ENCODE assay signal across 30 cellular contexts in the genomic region with DNA sequence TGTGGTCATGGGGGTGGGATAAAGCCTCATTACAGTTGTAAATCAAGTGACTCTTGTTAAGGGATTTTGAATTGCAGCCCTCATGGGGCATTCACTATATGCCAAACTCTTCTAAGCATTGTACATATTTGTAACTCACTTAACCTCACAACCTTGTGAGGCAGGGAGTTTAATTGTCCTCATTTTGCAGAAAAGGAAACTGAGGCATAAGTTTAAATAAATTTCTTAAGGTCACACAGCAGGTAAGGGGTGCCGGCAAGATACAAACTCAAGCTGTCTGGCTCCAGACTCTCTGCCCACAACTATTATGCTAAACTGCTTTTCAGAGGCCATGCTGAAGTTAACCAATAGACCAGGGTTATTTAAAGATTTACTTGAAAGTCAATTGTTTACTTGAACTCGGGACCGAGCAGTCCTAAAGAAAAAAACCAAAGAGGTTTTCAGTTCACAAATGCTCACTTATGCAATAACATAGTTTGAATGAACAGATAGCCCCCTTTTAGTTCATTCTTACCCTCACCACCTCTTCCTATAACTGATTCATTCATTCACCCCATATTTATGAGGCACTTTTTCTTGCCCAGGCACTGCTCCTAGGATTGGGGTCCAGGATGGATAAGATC.
"Had no signal": no experiment of that assay in that cellular context is flagged by ENCODE, and none has a peak within 500 bp of the region (broad histone marks: within the 10 kb centered on the region; RNA-seq: fewer than 3 reads in every experiment).

No MANE protein-coding gene starts in this region.

- H3K4me1 Mint-ChIP-seq: naive thymus-derived CD4-positive, alpha-beta T cell; stimulated activated naive CD8-positive, alpha-beta T cell treated with anti-CD3 and anti-CD28 coated beads, Interleukin-15, amount 100 ng/mL, for 72 hours had no signal

- H3K4me3 Mint-ChIP-seq: memory B cell; mesothelial cell of epicardium; naive thymus-derived CD4-positive, alpha-beta T cell; nephron progenitor cell; stimulated activated naive CD8-positive, alpha-beta T cell treated with anti-CD3 and anti-CD28 coated beads, Interleukin-15, amount 100 ng/mL, for 72 hours had no signal

- DNase-seq: colonic mucosa; dermis blood vessel endothelial cell; effector memory CD4-positive, alpha-beta T cell; foreskin keratinocyte; heart left ventricle; kidney; naive thymus-derived CD4-positive, alpha-beta T cell; nephron progenitor cell; occipital lobe; ovary; posterior cingulate gyrus; psoas muscle; right lobe of liver; small intestine; stimulated activated CD4-positive, alpha-beta T cell treated with anti-CD3 and anti-CD28 coated beads, Interleukin-12 subunit alpha, Interleukin-12 subunit beta, amount 100 ng/mL, for 4 hours; stimulated activated CD4-positive, alpha-beta T cell treated with anti-CD3 and anti-CD28 coated beads, Interleukin-1b, Interleukin-23, amount 100 ng/mL, for 48 hours; stimulated activated CD4-positive, alpha-beta T cell treated with anti-CD3 and anti-CD28 coated beads, Interleukin-4, amount 100 ng/mL, for 1 hour; stimulated activated CD8-positive, alpha-beta memory T cell treated with anti-CD3 and anti-CD28 coated beads, Interleukin-4, amount 100 ng/mL, for 48 hours; stimulated activated naive CD4-positive, alpha-beta T cell; stimulated activated naive CD8-positive, alpha-beta T cell treated with anti-CD3 and anti-CD28 coated beads, Interleukin-15, amount 100 ng/mL, for 72 hours; trophoblast cell had no signal

- H3K9me3 Mint-ChIP-seq: memory B cell; mesothelial cell of epicardium; naive thymus-derived CD4-positive, alpha-beta T cell; nephron progenitor cell; stimulated activated naive CD8-positive, alpha-beta T cell treated with anti-CD3 and anti-CD28 coated beads, Interleukin-15, amount 100 ng/mL, for 72 hours had no signal

- H3K9me3 ChIP-seq: colonic mucosa, esophagus muscularis mucosa, gastroesophageal sphincter, heart left ventricle, ovary, psoas muscle, right lobe of liver, suprapubic skin, vagina had no signal

- H3K27ac Mint-ChIP-seq: memory B cell; mesothelial cell of epicardium; naive thymus-derived CD4-positive, alpha-beta T cell; nephron progenitor cell had no signal

- H3K27me3 ChIP-seq: colonic mucosa, esophagus muscularis mucosa, foreskin keratinocyte, gastroesophageal sphincter, heart left ventricle, hepatocyte, ovary, right lobe of liver, suprapubic skin, vagina had no signal

- H3K27ac ChIP-seq: colonic mucosa, esophagus muscularis mucosa, foreskin keratinocyte, gastroesophageal sphincter, heart left ventricle, hepatocyte, ovary, psoas muscle, right lobe of liver, suprapubic skin, vagina had no signal

- H3K4me3 ChIP-seq: colonic mucosa, esophagus muscularis mucosa, gastroesophageal sphincter, heart left ventricle, hepatocyte, lung, ovary, psoas muscle, right lobe of liver, suprapubic skin, vagina had no signal

- H3K27me3 Mint-ChIP-seq: memory B cell; naive thymus-derived CD4-positive, alpha-beta T cell; stimulated activated naive CD8-positive, alpha-beta T cell treated with anti-CD3 and anti-CD28 coated beads, Interleukin-15, amount 100 ng/mL, for 72 hours had no signal

- H3K36me3 ChIP-seq: colonic mucosa, esophagus muscularis mucosa, gastroesophageal sphincter, heart left ventricle, ovary, right lobe of liver, suprapubic skin, vagina had no signal

- H3K4me1 ChIP-seq: foreskin keratinocyte, psoas muscle had no signal

- H3K79me2 ChIP-seq: hepatocyte had no signal

- H2AFZ ChIP-seq: hepatocyte had no signal

- H3K4me2 ChIP-seq: hepatocyte had no signal

- H3K36me3 Mint-ChIP-seq: mesothelial cell of epicardium had no signal

- ATAC-seq: foreskin keratinocyte; gastroesophageal sphincter; heart left ventricle; left lobe of liver; naive thymus-derived CD4-positive, alpha-beta T cell; psoas muscle; stimulated activated naive CD8-positive, alpha-beta T cell treated with anti-CD3 and anti-CD28 coated beads, Interleukin-15, amount 100 ng/mL, for 72 hours had no signal
